15 cellular contexts compared by ENCODE assay signal in the genomic region with DNA sequence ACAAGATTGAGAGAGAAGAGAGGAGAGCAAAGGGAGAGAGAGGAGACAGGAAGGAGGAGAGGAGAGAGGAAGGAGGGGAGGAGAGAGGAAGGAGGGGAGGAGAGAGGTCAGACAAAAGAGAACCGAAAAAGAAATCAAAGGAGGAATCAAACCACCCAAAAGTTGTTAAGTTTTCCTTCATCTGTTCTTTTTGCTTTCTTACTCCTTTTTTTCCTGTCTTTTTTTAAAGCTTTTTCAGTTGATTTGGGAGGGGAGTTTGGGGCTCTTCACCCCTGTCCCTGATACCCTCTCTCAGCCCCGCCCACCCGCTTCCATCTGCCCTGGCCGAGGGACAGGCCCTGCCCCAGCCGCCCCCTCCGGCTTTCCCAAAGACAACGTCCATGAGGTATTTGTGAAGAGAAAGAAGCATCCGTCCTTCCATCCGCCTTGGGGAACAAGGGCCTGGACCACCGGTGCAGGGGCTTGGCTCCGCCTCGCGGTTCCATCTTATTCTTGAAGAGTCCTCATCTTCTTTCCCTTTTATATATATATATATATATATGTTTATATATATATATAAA. TPM values are rescaled to one million over a fixed set of nuclear protein-coding genes. Genes with fewer than 3 reads are reported as not detected.
A peak's percentile ranks its signal among the peaks of the same experiment; 100 is the strongest.
DNase-seq lines count a peak whose midpoint lies in the region; ATAC-seq and TF ChIP-seq lines count a peak whose summit lies in the region.
"Had no signal": no experiment of that assay in that cellular context is flagged by ENCODE, and none has a peak within 500 bp of the region (broad histone marks: within the 10 kb centered on the region; RNA-seq: fewer than 3 reads in every experiment).

No MANE protein-coding gene starts in this region.

- peak overlapping the region; percentile 42; the same call in 1 of the 2 replicates for H3K4me2 ChIP-seq in GM23338

- POLR2A ChIA-PET in activated naive CD8-positive, alpha-beta T cell treated with anti-CD3 and anti-CD28 coated beads, Interleukin-2, amount 10 ng/mL, durations not matched to agents 7 days and 5 days (lab: Charles Lee): no interaction called here

- H3K27ac Mint-ChIP-seq in GM23338 (peak overlapping the region; percentile 13; the same call in 1 of the 2 replicates), naive B cell (peak overlapping the region in 4 of 6 donors; percentile 89 to 98 (median 93))
- peak overlapping the region; percentile 44 for H3K27ac Mint-ChIP-seq in activated naive CD8-positive, alpha-beta T cell treated with anti-CD3 and anti-CD28 coated beads, Interleukin-2, amount 10 ng/mL, durations not matched to agents 7 days and 5 days

- H2AFZ ChIP-seq in ACC112 (ENCODE audit: low read length, unreplicated experiment) (peak overlapping the region; percentile 18), GM23338 (peak overlapping the region; percentile 93; the same call in 1 of the 2 replicates)

- H3K79me2 ChIP-seq in ACC112 (ENCODE audit: control insufficient read depth, insufficient read depth, low read length, unreplicated experiment) (no peaks in the 10 kb centered on the region), GM23338 (replicated peaks; ENCODE audit: insufficient read depth) (no peaks in the 10 kb centered on the region)

- H3K36me3 Mint-ChIP-seq in GM23338 (ENCODE audit: low read depth) (no peaks in the 10 kb centered on the region; the same call in 2 of the 3 replicates), naive B cell (peaks cover 0 to 13% of the 10 kb centered on the region in 2 donors)
- peaks cover 3% of the 10 kb centered on the region for H3K36me3 Mint-ChIP-seq in activated naive CD8-positive, alpha-beta T cell treated with anti-CD3 and anti-CD28 coated beads, Interleukin-2, amount 10 ng/mL, durations not matched to agents 7 days and 5 days

- H3K27ac ChIP-seq in ACC112 (ENCODE audit: low read depth, low read length): peak overlapping the region; percentile 60
- H3K27ac ChIP-seq in GM23338 (ENCODE audit: low read depth): no peak overlapping the region

- H3K27me3 ChIP-seq in ACC112 (ENCODE audit: insufficient read depth, low read length) (no peaks in the 10 kb centered on the region), GM23338 (ENCODE audit: insufficient read depth) (no peaks in the 10 kb centered on the region)

- H3K27me3 Mint-ChIP-seq in GM23338 (ENCODE audit: insufficient read depth, low read depth, poor library complexity): peaks cover 15% of the 10 kb centered on the region
- no peaks in the 10 kb centered on the region for H3K27me3 Mint-ChIP-seq in activated naive CD8-positive, alpha-beta T cell treated with anti-CD3 and anti-CD28 coated beads, Interleukin-2, amount 10 ng/mL, durations not matched to agents 7 days and 5 days
- H3K27me3 Mint-ChIP-seq in naive B cell: no peaks in the 10 kb centered on the region
- H3K27me3 Mint-ChIP-seq: CD4-positive, CD25-positive, alpha-beta regulatory T cell had no signal

- no peak overlapping the region for H3K4me3 Mint-ChIP-seq in GM23338
- peak overlapping the region; percentile 67 for H3K4me3 Mint-ChIP-seq in activated naive CD8-positive, alpha-beta T cell treated with anti-CD3 and anti-CD28 coated beads, Interleukin-2, amount 10 ng/mL, durations not matched to agents 7 days and 5 days
- no peak overlapping the region for H3K4me3 Mint-ChIP-seq in naive B cell

- H3K4me1 Mint-ChIP-seq in GM23338: peaks cover 47% of the 10 kb centered on the region
- H3K4me1 Mint-ChIP-seq in activated naive CD8-positive, alpha-beta T cell treated with anti-CD3 and anti-CD28 coated beads, Interleukin-2, amount 10 ng/mL, durations not matched to agents 7 days and 5 days: peaks cover 30% of the 10 kb centered on the region
- peaks cover 46 to 66% (median 61%) of the 10 kb centered on the region in 3 donors for H3K4me1 Mint-ChIP-seq in naive B cell

- H3K4me3 ChIP-seq in ACC112 (ENCODE audit: low read depth, low read length) (peak overlapping the region; percentile 55; the same call in 1 of the 2 replicates), GM23338 (no peak overlapping the region)

- no peaks in the 10 kb centered on the region for H4K20me1 ChIP-seq in GM23338 (replicated peaks; ENCODE audit: insufficient read depth)

- H3K36me3 ChIP-seq in ACC112 (ENCODE audit: insufficient read depth, low read length): no peaks in the 10 kb centered on the region
- H3K36me3 ChIP-seq in GM23338 (ENCODE audit: insufficient read depth): no peaks in the 10 kb centered on the region

- no peak for TF ChIP-seq CTCF in GM23338 (conservative IDR thresholded peaks at IDR 0.05; ENCODE audit: low read depth in 2 of 2)

- 0 out of 2 replicates have a peak, but pooled peaks cover 2% of the 10 kb centered on the region for H3F3A ChIP-seq in GM23338 (replicated peaks; ENCODE audit: low read depth)

- H3K4me1 ChIP-seq in ACC112 (ENCODE audit: control insufficient read depth, insufficient read depth, low read length, unreplicated experiment) (peaks cover 20% of the 10 kb centered on the region), GM23338 (ENCODE audit: insufficient read depth) (peaks cover 19% of the 10 kb centered on the region)

- H3K9me2 ChIP-seq in GM23338 (ENCODE audit: insufficient read depth): no peaks in the 10 kb centered on the region

- H3K9me3 Mint-ChIP-seq in GM23338 (no peaks in the 10 kb centered on the region), naive B cell (no peaks in the 10 kb centered on the region)
- no peaks in the 10 kb centered on the region for H3K9me3 Mint-ChIP-seq in activated naive CD8-positive, alpha-beta T cell treated with anti-CD3 and anti-CD28 coated beads, Interleukin-2, amount 10 ng/mL, durations not matched to agents 7 days and 5 days
- H3K9me3 Mint-ChIP-seq: CD4-positive, CD25-positive, alpha-beta regulatory T cell had no signal

- ATAC-seq in GM23338 (peak; percentile 34), naive B cell (ENCODE audit: low read depth in 2 of 2) (no peak), GM19328 (IDR thresholded peaks at IDR 0.05; ENCODE audit: unreplicated experiment) (no peak)
- no peak for ATAC-seq in activated naive CD8-positive, alpha-beta T cell treated with anti-CD3 and anti-CD28 coated beads, Interleukin-2, amount 10 ng/mL, durations not matched to agents 7 days and 5 days (ENCODE audit: low read depth)
- ATAC-seq: left lobe of liver had no signal

- DNase-seq in GM23338 (ENCODE audit: low spot score) (peak; percentile 41), naive B cell (no peak), NCI-H1048 (lab: John Stamatoyannopoulos, UW) (no peak), glomerular visceral epithelial cell (ENCODE audit: extremely low spot score) (no peak), NCI-H128 (lab: John Stamatoyannopoulos, UW; ENCODE audit: unreplicated experiment) (no peak)
- DNase-seq in activated naive CD8-positive, alpha-beta T cell treated with anti-CD3 and anti-CD28 coated beads, Interleukin-2, amount 10 ng/mL, durations not matched to agents 7 days and 5 days: no peak
- DNase-seq: CD4-positive, CD25-positive, alpha-beta regulatory T cell; effector memory CD4-positive, alpha-beta T cell; GDM1; head of caudate nucleus; nucleus accumbens; stimulated activated naive CD4-positive, alpha-beta T cell had no signal

TF ChIP-seq in GM23338, 12 proteins besides CTCF, POLR2A, EP300 and RAD21 (continues in another document):
- TF ChIP-seq ZNF114 (CRISPR knock-in tag; IDR thresholded peaks at IDR 0.05): no peak

RNA-seq across cellular contexts. Expression of gene ZNF574, which starts 13.3 kb away (rescaled TPM):
- 50.8 and 61.2 TPM in 2 replicates for total RNA-seq in GM23338 (2014; rRNA removed; shearing (Covaris generic))
- polyA plus RNA-seq in GM23338 (2016; fragmentation: Nextera tagmentation; extraction: Ambion mirVana) (18.7 and 19.4 TPM in 2 replicates), naive B cell (ENCODE audit: low read depth in 6 of 6) (10 to 100 TPM in 5 of 6 donors, 1 to 10 TPM in 1; 6.0 to 27.0 (median 12.2) TPM)
- total RNA-seq in activated naive CD8-positive, alpha-beta T cell treated with anti-CD3 and anti-CD28 coated beads, Interleukin-2, amount 10 ng/mL, durations not matched to agents 7 days and 5 days: 10 to 100 TPM; 17.6 to 18.9 TPM

RNA-seq across cellular contexts. Expression of gene GRIK5, which starts 19.3 kb away (rescaled TPM):
- 34.3 and 42.5 TPM in 2 replicates for total RNA-seq in GM23338 (2014; rRNA removed; shearing (Covaris generic))
- polyA plus RNA-seq in GM23338 (2016; fragmentation: Nextera tagmentation; extraction: Ambion mirVana): 5.1 and 6.2 TPM in 2 replicates
- total RNA-seq in activated naive CD8-positive, alpha-beta T cell treated with anti-CD3 and anti-CD28 coated beads, Interleukin-2, amount 10 ng/mL, durations not matched to agents 7 days and 5 days: under 1 TPM; 0.44 to 0.79 TPM
- not detected for polyA plus RNA-seq in naive B cell (ENCODE audit: low read depth in 6 of 6)

RNA-seq across cellular contexts. Expression of gene POU2F2, which starts 43.0 kb away (rescaled TPM):
- total RNA-seq in GM23338 (2014; rRNA removed; shearing (Covaris generic)): 2.3 and 2.4 TPM in 2 replicates
- polyA plus RNA-seq in GM23338 (2016; fragmentation: Nextera tagmentation; extraction: Ambion mirVana) (4.6 and 5.1 TPM in 2 replicates), naive B cell (ENCODE audit: low read depth in 6 of 6) (10 to 100 TPM; 16.5 to 96.9 (median 24.0) TPM)
- 10 to 100 TPM; 33.0 to 33.9 TPM for total RNA-seq in activated naive CD8-positive, alpha-beta T cell treated with anti-CD3 and anti-CD28 coated beads, Interleukin-2, amount 10 ng/mL, durations not matched to agents 7 days and 5 days

Comparison
In these comparisons a context has a peak if more than half of its experiments do, and no peak if none do; other contexts are left out.
1. H3K27ac Mint-ChIP-seq: peak in every context shown above with its lines; median percentile 93 in naive B cell; 44 in activated naive CD8-positive, alpha-beta T cell treated with anti-CD3 and anti-CD28 coated beads, Interleukin-2, amount 10 ng/mL, durations not matched to agents 7 days and 5 days; 13 in GM23338.
2. RNA of gene GRIK5, which starts 19.3 kb away (total RNA-seq): 34.3 to 42.5 TPM in GM23338; 0.44 to 0.79 TPM in activated naive CD8-positive, alpha-beta T cell treated with anti-CD3 and anti-CD28 coated beads, Interleukin-2, amount 10 ng/mL, durations not matched to agents 7 days and 5 days; every median in the first group is over 10 times any median in the second.